ENCODE assay signal across 11 cellular contexts in the genomic region with DNA sequence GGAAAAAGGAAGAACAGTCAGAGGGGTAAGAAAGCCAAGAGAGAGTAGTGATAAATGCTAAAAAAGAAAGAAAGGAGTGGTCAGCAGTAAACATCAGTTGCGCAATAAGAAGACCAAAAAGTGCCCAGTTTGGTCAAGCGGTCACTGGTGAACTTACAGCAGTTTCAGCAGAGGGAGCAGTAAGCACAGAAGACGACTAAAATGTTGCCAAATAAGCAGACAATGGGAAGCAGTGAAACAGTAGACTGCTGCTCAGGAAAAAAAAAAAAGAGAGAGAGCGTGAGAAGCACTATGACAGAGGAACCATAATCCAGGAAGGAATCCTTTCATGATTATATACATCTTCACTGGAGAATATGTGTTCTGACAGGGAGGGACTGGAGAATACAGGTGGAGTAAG. TPM values are rescaled to one million over a fixed set of nuclear protein-coding genes. Genes with fewer than 3 reads are reported as not detected.
DNase-seq lines count a peak whose midpoint lies in the region; ATAC-seq, FAIRE-seq and TF ChIP-seq lines count a peak whose summit lies in the region.
"Had no signal": no experiment of that assay in that cellular context is flagged by ENCODE, and none has a peak within 500 bp of the region (broad histone marks: within the 10 kb centered on the region; RNA-seq: fewer than 3 reads in every experiment).

No MANE protein-coding gene starts in this region.

- no peak overlapping the region for H3K4me3 Mint-ChIP-seq in activated CD4-positive, alpha-beta memory T cell treated with anti-CD3 and anti-CD28 coated beads, Interleukin-2, amount 10 ng/mL, durations not matched to agents 7 days and 5 days
- H3K4me3 Mint-ChIP-seq: activated naive CD8-positive, alpha-beta T cell had no signal

- CTCF ChIA-PET in endothelial cell of umbilical vein (lab: Charles Lee) = interaction anchor here (1.4 to 6.9 kb wide), 4 partner anchors 8 to 487 kb away, joined by 3 to 164 read pairs (median 11); no protein-coding TSS in a partner anchor
- CTCF ChIA-PET in activated CD4-positive, alpha-beta memory T cell treated with anti-CD3 and anti-CD28 coated beads, Interleukin-2, amount 10 ng/mL, durations not matched to agents 7 days and 5 days (lab: Charles Lee) = interaction anchor here (1.2 kb wide), 1 partner anchor 218 kb away, joined by 4 read pairs; no protein-coding TSS in a partner anchor

- no TSS peak for BruUV-seq in endothelial cell of umbilical vein (replicated peaks; lab: Mats Ljungman, UMichigan)

- H4K5ac ChIP-seq in mesendoderm (ENCODE audit: low read length) = no peak overlapping the region

- POLR2A ChIA-PET in endothelial cell of umbilical vein (lab: Charles Lee) = no interaction called here
- POLR2A ChIA-PET in activated CD4-positive, alpha-beta memory T cell treated with anti-CD3 and anti-CD28 coated beads, Interleukin-2, amount 10 ng/mL, durations not matched to agents 7 days and 5 days (lab: Charles Lee) = no interaction called here

- peaks cover 30% of the 10 kb centered on the region for H3K36me3 Mint-ChIP-seq in activated CD4-positive, alpha-beta memory T cell treated with anti-CD3 and anti-CD28 coated beads, Interleukin-2, amount 10 ng/mL, durations not matched to agents 7 days and 5 days (ENCODE audit: low read depth)

- no peak overlapping the region for H4K8ac ChIP-seq in mesendoderm (ENCODE audit: low read depth, low read length)

- H3K9me3 ChIP-seq in endothelial cell of umbilical vein (replicated peaks; ENCODE audit: control insufficient read depth, insufficient read depth, low read length) (no peaks in the 10 kb centered on the region), right lobe of liver (no peaks in the 10 kb centered on the region), small intestine (ENCODE audit: control insufficient read depth, low read depth) (no peaks in the 10 kb centered on the region)
- H3K9me3 ChIP-seq: ovary had no signal

- no peak for TF ChIP-seq CTCF in endothelial cell of umbilical vein (IDR thresholded peaks at IDR 0.05; ENCODE audit: extremely low read depth in 1 of 2, insufficient read depth in 1 of 2, low read depth in 1 of 2, low read length in 2 of 2)
- peak; percentile 11 to 34 (median 20) for TF ChIP-seq CTCF in right lobe of liver (IDR thresholded peaks at IDR 0.05)

- no peak overlapping the region for H2BK120ac ChIP-seq in mesendoderm (ENCODE audit: low read depth, low read length)

- H3K4me3 ChIP-seq in endothelial cell of umbilical vein (replicated peaks in 1 of 3; ENCODE audit: insufficient read depth in 1 of 3, low read depth in 1 of 3, low read length in 3 of 3) (no peak overlapping the region), right lobe of liver (no peak overlapping the region), mesendoderm (ENCODE audit: low read length) (no peak overlapping the region), small intestine (ENCODE audit: low read depth in 1 of 2, low read length in 2 of 2) (no peak overlapping the region)
- H3K4me3 ChIP-seq: ovary had no signal

- 50% methylated on average over 4 of the region's 4 CpGs for WGBS in right lobe of liver (ENCODE audit: insufficient coverage, low coverage, low lambda C conversion rate, missing lambda C conversion rate)
- WGBS in mesendoderm (ENCODE audit: extremely low coverage, insufficient coverage, low lambda C conversion rate) = no CpG with 5 or more reads among the region's 4 CpGs
- WGBS in small intestine, 3 donors = 76 to 92% (median 90%) methylated on average over 4 of the region's 4 CpGs

- FAIRE-seq in endothelial cell of umbilical vein (lab: Jason Lieb, UNC) = no peak
- FAIRE-seq in small intestine (lab: Jason Lieb, UNC) = no peak

- no peaks in the 10 kb centered on the region for H4K20me1 ChIP-seq in endothelial cell of umbilical vein (replicated peaks; ENCODE audit: control insufficient read depth, extremely low read depth, insufficient read depth, low read length)

- peaks cover 7% of the 10 kb centered on the region for H3K4me1 Mint-ChIP-seq in activated CD4-positive, alpha-beta memory T cell treated with anti-CD3 and anti-CD28 coated beads, Interleukin-2, amount 10 ng/mL, durations not matched to agents 7 days and 5 days

- no peaks in the 10 kb centered on the region for H3K79me2 ChIP-seq in endothelial cell of umbilical vein (ENCODE audit: control insufficient read depth, insufficient read depth, low read length)
- no peaks in the 10 kb centered on the region for H3K79me2 ChIP-seq in mesendoderm (ENCODE audit: control insufficient read depth, insufficient read depth, low read length)

- H3K4me2 ChIP-seq in endothelial cell of umbilical vein (ENCODE audit: insufficient read depth, low read length) (no peak overlapping the region), mesendoderm (ENCODE audit: low read length) (no peak overlapping the region)

- H3K18ac ChIP-seq in mesendoderm (ENCODE audit: low read length) = no peak overlapping the region

- H3K9ac ChIP-seq in endothelial cell of umbilical vein (replicated peaks; ENCODE audit: extremely low read depth, insufficient read depth, low read length) (no peak overlapping the region), mesendoderm (ENCODE audit: low read length) (no peak overlapping the region)

- no peak overlapping the region for H3K23ac ChIP-seq in mesendoderm (ENCODE audit: low read length)

- H2BK15ac ChIP-seq in mesendoderm (replicated peaks; ENCODE audit: low read depth) = no peak overlapping the region

- H3K4ac ChIP-seq in mesendoderm (ENCODE audit: low read depth, low read length) = no peak overlapping the region

- no peaks in the 10 kb centered on the region for H3K79me1 ChIP-seq in mesendoderm (ENCODE audit: low read length)

- H2BK5ac ChIP-seq in mesendoderm (ENCODE audit: low read length) = no peak overlapping the region

- H3K36me3 ChIP-seq in endothelial cell of umbilical vein (ENCODE audit: control insufficient read depth in 2 of 2, extremely low read depth in 1 of 2, insufficient read depth in 2 of 2, low read length in 2 of 2) (peaks cover 21 to 39% of the 10 kb centered on the region in 2 experiments), right lobe of liver (peaks cover 0 to 20% (median 12%) of the 10 kb centered on the region in 4 donors), mesendoderm (ENCODE audit: control insufficient read depth, insufficient read depth, low read length) (no peaks in the 10 kb centered on the region), small intestine (ENCODE audit: control insufficient read depth in 2 of 2, insufficient read depth in 2 of 2, low read length in 2 of 2) (peaks cover 11 to 16% of the 10 kb centered on the region in 2 donors)
- H3K36me3 ChIP-seq: ovary had no signal

- dilution Hi-C loops in endothelial cell of umbilical vein (cut with MboI; ENCODE audit: extremely low pct_ligation_motif_present, low sequenced_read_pairs) = no loop called here

- no peak for TF ChIP-seq POLR2A in endothelial cell of umbilical vein (IDR thresholded peaks at IDR 0.05; ENCODE audit: low read depth, low read length)
- no peak for TF ChIP-seq POLR2A in right lobe of liver (IDR thresholded peaks at IDR 0.05)

- H3K56ac ChIP-seq in mesendoderm (ENCODE audit: low read length) = no peak overlapping the region

- H3K27ac Mint-ChIP-seq in activated CD4-positive, alpha-beta memory T cell treated with anti-CD3 and anti-CD28 coated beads, Interleukin-2, amount 10 ng/mL, durations not matched to agents 7 days and 5 days = no peak overlapping the region

- no peak overlapping the region for H2AFZ ChIP-seq in endothelial cell of umbilical vein (ENCODE audit: low read depth, low read length)

- no peaks in the 10 kb centered on the region for H3K9me3 Mint-ChIP-seq in activated CD4-positive, alpha-beta memory T cell treated with anti-CD3 and anti-CD28 coated beads, Interleukin-2, amount 10 ng/mL, durations not matched to agents 7 days and 5 days

- peak; percentile 80 to 92 (median 86) for ATAC-seq in right lobe of liver
- ATAC-seq in GM19467 (IDR thresholded peaks at IDR 0.05; ENCODE audit: unreplicated experiment) = no peak

- H3K4me1 ChIP-seq in endothelial cell of umbilical vein (ENCODE audit: control insufficient read depth, extremely low read depth, insufficient read depth, low read length) (no peaks in the 10 kb centered on the region), right lobe of liver (peaks cover 0 to 4% (median 0%) of the 10 kb centered on the region in 4 donors), mesendoderm (ENCODE audit: control insufficient read depth, low read depth, low read length) (no peaks in the 10 kb centered on the region), small intestine (ENCODE audit: control insufficient read depth in 2 of 2, insufficient read depth in 1 of 2, low read depth in 1 of 2, low read length in 1 of 2) (no peaks in the 10 kb centered on the region)

- H2AK5ac ChIP-seq in mesendoderm (ENCODE audit: low read length) = no peak overlapping the region

- peaks cover 2% of the 10 kb centered on the region for H3K9me1 ChIP-seq in endothelial cell of umbilical vein (replicated peaks; ENCODE audit: control insufficient read depth, extremely low read depth, insufficient read depth, low read length)

- H3K27me3 Mint-ChIP-seq in activated CD4-positive, alpha-beta memory T cell treated with anti-CD3 and anti-CD28 coated beads, Interleukin-2, amount 10 ng/mL, durations not matched to agents 7 days and 5 days = no peaks in the 10 kb centered on the region
- H3K27me3 Mint-ChIP-seq: activated naive CD8-positive, alpha-beta T cell had no signal

- DNase-seq in M059J (ENCODE audit: low read depth) (peak; percentile 3), endothelial cell of umbilical vein (ENCODE audit: low read depth, low spot score) (peak; percentile 39), right lobe of liver (no peak), superior temporal gyrus (ENCODE audit: extremely low spot score) (peak; percentile 80), mesendoderm (no peak), small intestine (no peak)
- DNase-seq in activated CD4-positive, alpha-beta memory T cell treated with anti-CD3 and anti-CD28 coated beads, Interleukin-2, amount 10 ng/mL, durations not matched to agents 7 days and 5 days = no peak
- DNase-seq: activated CD4-positive, CD25-positive, alpha-beta regulatory T cell had no signal

- H3K27me3 ChIP-seq in endothelial cell of umbilical vein (ENCODE audit: control insufficient read depth in 2 of 2, insufficient read depth in 2 of 2, low read length in 2 of 2) (no peaks in the 10 kb centered on the region), right lobe of liver (no peaks in the 10 kb centered on the region), mesendoderm (ENCODE audit: insufficient read depth, low read length, poor library complexity) (no peaks in the 10 kb centered on the region), small intestine (ENCODE audit: control insufficient read depth in 2 of 2, insufficient read depth in 2 of 2, low read length in 2 of 2) (no peaks in the 10 kb centered on the region)
- H3K27me3 ChIP-seq: ovary had no signal

- intact Hi-C loops in endothelial cell of umbilical vein (cut with micrococcal nuclease) (no loop called here), right lobe of liver (cut with DNase I) (loop anchor here in 1 of 2 donors (10.0 kb wide), 1 partner anchor 223 kb away; no protein-coding TSS in a partner anchor)

- H3K27ac ChIP-seq in endothelial cell of umbilical vein (ENCODE audit: insufficient read depth, low read depth, low read length) = no peak overlapping the region
- H3K27ac ChIP-seq in right lobe of liver = no peak overlapping the region
- H3K27ac ChIP-seq in mesendoderm (ENCODE audit: low read depth, low read length) = no peak overlapping the region
- no peak overlapping the region for H3K27ac ChIP-seq in small intestine (ENCODE audit: low read depth in 1 of 2, low read length in 1 of 2)

RNA-seq across cellular contexts. Expression of a gene that starts 45.8 kb away (rescaled TPM):
- 48.7 and 86.9 TPM in 2 replicates for total RNA-seq in M059J (2014; rRNA removed; shearing (Covaris generic))
- 171 and 201 TPM in 2 replicates for total RNA-seq in endothelial cell of umbilical vein
- 30.8 and 45.1 TPM in 2 replicates for polyA plus RNA-seq in endothelial cell of umbilical vein
- 39.5 and 46.5 TPM in 2 replicates for polyA plus RNA-seq in endothelial cell of umbilical vein (2011; cell fraction: cytosol; rRNA removed)
- polyA plus RNA-seq in endothelial cell of umbilical vein (2011; cell fraction: nucleus; rRNA removed) = 90.6 and 102 TPM in 2 replicates
- 173 and 189 TPM in 2 replicates for polyA plus RNA-seq in endothelial cell of umbilical vein (2012)
- polyA minus RNA-seq in endothelial cell of umbilical vein = 92.2 and 114 TPM in 2 replicates
- 13.7 TPM for polyA minus RNA-seq in endothelial cell of umbilical vein (2011; cell fraction: cytosol; rRNA and poly(A)+ RNA removed)
- polyA minus RNA-seq in endothelial cell of umbilical vein (2011; cell fraction: nucleus; rRNA and poly(A)+ RNA removed) = 51.7 and 73.5 TPM in 2 replicates
- 10 to 100 TPM; 26.1 to 37.7 (median 33.0) TPM for total RNA-seq in right lobe of liver
- 54.5 TPM for polyA plus RNA-seq in mesendoderm (2013, experiment 1 of 2)
- polyA plus RNA-seq in mesendoderm (2013, experiment 2 of 2) = 53.1 TPM
- 10 to 100 TPM in 1 of 3 donors, 1 to 10 TPM in 2; 5.1 to 30.4 (median 7.4) TPM for polyA plus RNA-seq in small intestine
- 10 to 100 TPM; 50.2 to 56.8 TPM for total RNA-seq in activated CD4-positive, alpha-beta memory T cell treated with anti-CD3 and anti-CD28 coated beads, Interleukin-2, amount 10 ng/mL, durations not matched to agents 7 days and 5 days

Comparison
In these comparisons a context has a peak if more than half of its experiments do, and no peak if none do; other contexts are left out.
1. DNase-seq: peak in M059J (single experiment), endothelial cell of umbilical vein (single experiment) and superior temporal gyrus (single experiment); none in right lobe of liver (0 of 3), mesendoderm (single experiment), small intestine (single experiment) and activated CD4-positive, alpha-beta memory T cell treated with anti-CD3 and anti-CD28 coated beads, Interleukin-2, amount 10 ng/mL, durations not matched to agents 7 days and 5 days (single experiment).
2. CTCF ChIP-seq: peak in right lobe of liver (4 of 4); none in endothelial cell of umbilical vein (0 of 2).